34 cellular contexts compared by ENCODE assay signal in genomic region chr17:45961206-45961605, GRCh38. TPM values are rescaled to one million over a fixed set of nuclear protein-coding genes. Genes with fewer than 3 reads are reported as not detected.
"Had no signal": no experiment of that assay in that cellular context is flagged by ENCODE, and none has a peak within 500 bp of the region (broad histone marks: within the 10 kb centered on the region; RNA-seq: fewer than 3 reads in every experiment).

No MANE protein-coding gene starts in this region.

- H3K27ac ChIP-seq: adrenal gland, ascending aorta, breast epithelium, cardiac muscle cell, coronary artery, esophagus muscularis mucosa, foreskin keratinocyte, gastrocnemius medialis, heart left ventricle had no signal

- H3K36me3 ChIP-seq: adrenal gland, ascending aorta, breast epithelium, cardiac muscle cell had no signal

- H3K9me3 ChIP-seq: adrenal gland, ascending aorta, breast epithelium, esophagus muscularis mucosa, gastrocnemius medialis, heart left ventricle had no signal

- ATAC-seq: activated CD4-positive, alpha-beta T cell treated with anti-CD3 and anti-CD28 coated beads for 36 hours; activated CD8-positive, alpha-beta memory T cell treated with anti-CD3 and anti-CD28 coated beads, Interleukin-2, amount 10 ng/mL, durations not matched to agents 7 days and 5 days; activated CD8-positive, alpha-beta T cell treated with anti-CD3 and anti-CD28 coated beads, Interleukin-2, amount 10 ng/mL, durations not matched to agents 7 days and 5 days; activated naive CD8-positive, alpha-beta T cell treated with anti-CD3 and anti-CD28 coated beads, Interleukin-2, amount 50 U/mL, for 24 hours; foreskin keratinocyte; heart left ventricle had no signal

- DNase-seq: activated CD4-positive, alpha-beta memory T cell treated with anti-CD3 and anti-CD28 coated beads for 36 hours; activated CD4-positive, alpha-beta T cell treated with anti-CD3 and anti-CD28 coated beads for 36 hours; activated CD4-positive, alpha-beta T cell treated with anti-CD3 and anti-CD28 coated beads, Interleukin-2, amount 10 ng/mL, durations not matched to agents 24 days and 14 days; activated CD4-positive, CD25-positive, alpha-beta regulatory T cell; activated CD4-positive, CD25-positive, alpha-beta regulatory T cell treated with anti-CD3 and anti-CD28 coated beads, Interleukin-2, amount 50 U/mL, for 72 hours; activated CD8-positive, alpha-beta memory T cell treated with anti-CD3 and anti-CD28 coated beads, Interleukin-2, amount 10 ng/mL, durations not matched to agents 7 days and 5 days; activated CD8-positive, alpha-beta memory T cell treated with anti-CD3 and anti-CD28 coated beads, Interleukin-2, amount 50 U/mL, for 4 hours; activated CD8-positive, alpha-beta T cell treated with anti-CD3 and anti-CD28 coated beads, Interleukin-2, amount 10 ng/mL, durations not matched to agents 7 days and 5 days; activated effector memory CD4-positive, alpha-beta T cell treated with anti-CD3 and anti-CD28 coated beads, Interleukin-2, amount 50 U/mL, for 16 hours; activated naive CD4-positive, alpha-beta T cell treated with anti-CD3 and anti-CD28 coated beads for 36 hours; activated naive CD8-positive, alpha-beta T cell treated with anti-CD3 and anti-CD28 coated beads for 36 hours; activated naive CD8-positive, alpha-beta T cell treated with anti-CD3 and anti-CD28 coated beads, Interleukin-2, amount 50 U/mL, for 24 hours; activated T-cell treated with anti-CD3 and anti-CD28 coated beads, Interleukin-2, amount 50 U/mL, for 1 hour; activated T-cell treated with anti-CD3 and anti-CD28 coated beads, Interleukin-2, amount 50 U/mL, for 48 hours; adrenal gland; central memory CD4-positive, alpha-beta T cell; cerebellar nuclear complex; effector memory CD4-positive, alpha-beta T cell; endodermal cell; foreskin keratinocyte; gastrocnemius medialis; glutamatergic neuron; heart left ventricle; T-helper 2 cell had no signal

- H3K4me1 ChIP-seq: adrenal gland, ascending aorta, breast epithelium, foreskin keratinocyte, heart left ventricle had no signal

- H3K27me3 ChIP-seq: adrenal gland, ascending aorta, breast epithelium, cardiac muscle cell, dorsolateral prefrontal cortex, esophagus muscularis mucosa, gastrocnemius medialis, heart left ventricle had no signal

- H3K4me3 ChIP-seq: adrenal gland, ascending aorta, breast epithelium, cardiac muscle cell, coronary artery, dorsolateral prefrontal cortex, esophagus muscularis mucosa, gastrocnemius medialis, heart left ventricle had no signal

RNA-seq across cellular contexts. Expression of gene STH, which starts 37.8 kb away (rescaled TPM):
- total RNA-seq: activated CD4-positive, alpha-beta memory T cell treated with anti-CD3 and anti-CD28 coated beads for 36 hours; activated CD4-positive, alpha-beta T cell treated with anti-CD3 and anti-CD28 coated beads for 36 hours; activated CD4-positive, alpha-beta T cell treated with anti-CD3 and anti-CD28 coated beads, Interleukin-2, amount 10 ng/mL, durations not matched to agents 24 days and 14 days; activated CD8-positive, alpha-beta memory T cell treated with anti-CD3 and anti-CD28 coated beads for 36 hours; activated CD8-positive, alpha-beta memory T cell treated with anti-CD3 and anti-CD28 coated beads, Interleukin-2, amount 10 ng/mL, durations not matched to agents 7 days and 5 days; activated CD8-positive, alpha-beta T cell treated with anti-CD3 and anti-CD28 coated beads, Interleukin-2, amount 10 ng/mL, durations not matched to agents 7 days and 5 days; activated naive CD4-positive, alpha-beta T cell treated with anti-CD3 and anti-CD28 coated beads for 36 hours; activated naive CD8-positive, alpha-beta T cell treated with anti-CD3 and anti-CD28 coated beads for 36 hours; activated T-helper 1 cell treated with anti-CD3 and anti-CD28 coated beads, Interleukin-12 subunit alpha, Interleukin-12 subunit beta, Interleukin-2, Interleukin-4 antibody, amounts not matched to agents 30 ng/mL and 10 ng/mL and 1 ng/mL, durations not matched to agents 14 hours and 24 hours and 36 hours; activated T-helper 2 cell treated with anti-CD3 and anti-CD28 coated beads, Interferon-gamma antibody, Interleukin-2, Interleukin-4, amounts not matched to agents 10 μg/mL and 5 μg/mL and 100 μg/mL, durations not matched to agents 14 hours and 24 hours and 36 hours; adrenal gland; ascending aorta; breast epithelium; cardiac muscle cell; endodermal cell; epithelial cell of proximal tubule; esophagus muscularis mucosa; foreskin keratinocyte; gastrocnemius medialis had no signal
- polyA plus RNA-seq: adrenal gland, cardiac muscle cell, foreskin keratinocyte had no signal
